In the genomic region with DNA sequence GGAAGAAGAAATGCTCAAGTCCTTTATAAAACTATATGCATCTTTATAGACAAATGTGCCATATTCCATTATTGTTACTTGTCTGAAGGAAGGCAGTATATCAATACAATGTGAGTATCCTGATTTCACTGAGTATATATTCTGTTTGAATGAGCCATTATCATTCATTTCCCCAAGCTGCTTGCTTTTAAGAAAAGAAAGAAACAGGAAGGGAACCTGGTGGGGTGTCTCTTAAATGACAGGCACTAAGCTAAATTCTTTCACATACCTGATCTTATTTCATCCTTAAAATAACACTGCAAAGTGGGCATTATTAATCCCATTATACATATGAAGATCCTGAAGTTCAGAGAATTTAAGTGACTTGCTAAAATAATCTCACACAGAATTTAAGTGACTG, we compare ENCODE assay signal across 25 cellular contexts.
"Had no signal": no experiment of that assay in that cellular context is flagged by ENCODE, and none has a peak within 500 bp of the region (broad histone marks: within the 10 kb centered on the region; RNA-seq: fewer than 3 reads in every experiment).

No MANE protein-coding gene starts in this region.

- H3K9me3 Mint-ChIP-seq: memory B cell; nephron progenitor cell; stimulated activated naive B cell treated with anti-CD40 and anti-IgM and Interleukin-4, amounts not matched to agents 10 μg/mL and 1 μg/mL and 100 μg/mL, for 72 hours; stimulated activated naive CD8-positive, alpha-beta T cell treated with anti-CD3 and anti-CD28 coated beads, Interleukin-15, amount 100 ng/mL, for 72 hours had no signal

- H3K27me3 ChIP-seq: dorsolateral prefrontal cortex, esophagus muscularis mucosa, gastroesophageal sphincter, neutrophil, ovary, right atrium auricular region, sigmoid colon, testis, transverse colon had no signal

- H3K27me3 Mint-ChIP-seq: central memory CD8-positive, alpha-beta T cell; memory B cell; stimulated activated naive B cell treated with anti-CD40 and anti-IgM and Interleukin-4, amounts not matched to agents 10 μg/mL and 1 μg/mL and 100 μg/mL, for 72 hours had no signal

- DNase-seq: cortex of kidney; dorsolateral prefrontal cortex; effector CD8-positive, alpha-beta T cell; glutamatergic neuron; kidney; left cardiac atrium; left ventricle myocardium inferior; lower lobe of right lung; midbrain; nephron progenitor cell; ovary; sigmoid colon; stimulated activated CD4-positive, alpha-beta T cell treated with anti-CD3 and anti-CD28 coated beads, Interleukin-2, amount 100 ng/mL, for 24 hours; stimulated activated CD4-positive, alpha-beta T cell treated with anti-CD3 and anti-CD28 coated beads, Interleukin-4, amount 100 ng/mL, for 4 hours; stimulated activated naive B cell treated with anti-CD40 and anti-IgM and Interleukin-4, amounts not matched to agents 10 μg/mL and 1 μg/mL and 100 μg/mL, for 72 hours; stimulated activated naive CD8-positive, alpha-beta T cell treated with anti-CD3 and anti-CD28 coated beads, Interleukin-15, amount 100 ng/mL, for 72 hours; testis; transverse colon had no signal

- H3K27ac Mint-ChIP-seq: memory B cell; nephron progenitor cell; stimulated activated naive B cell treated with anti-CD40 and anti-IgM and Interleukin-4, amounts not matched to agents 10 μg/mL and 1 μg/mL and 100 μg/mL, for 72 hours; stimulated activated naive CD8-positive, alpha-beta T cell treated with anti-CD3 and anti-CD28 coated beads, Interleukin-15, amount 100 ng/mL, for 72 hours had no signal

- H3K9me3 ChIP-seq: esophagus muscularis mucosa, gastroesophageal sphincter, left ventricle myocardium inferior, lower lobe of right lung, neutrophil, ovary, right atrium auricular region, sigmoid colon, testis, transverse colon had no signal

- ATAC-seq: gastroesophageal sphincter; left cardiac atrium; lower lobe of right lung; stimulated activated naive B cell treated with anti-CD40 and anti-IgM and Interleukin-4, amounts not matched to agents 10 μg/mL and 1 μg/mL and 100 μg/mL, for 72 hours; stimulated activated naive CD8-positive, alpha-beta T cell treated with anti-CD3 and anti-CD28 coated beads, Interleukin-15, amount 100 ng/mL, for 72 hours had no signal

- H3K36me3 ChIP-seq: lower lobe of right lung, neutrophil, ovary, transverse colon had no signal

- H3K27ac ChIP-seq: dorsolateral prefrontal cortex, esophagus muscularis mucosa, gastroesophageal sphincter, left ventricle myocardium inferior, lower lobe of right lung, neutrophil, ovary, right atrium auricular region, sigmoid colon, skin epidermis, testis, transverse colon had no signal

- H3K4me1 ChIP-seq: lower lobe of right lung, right atrium auricular region, testis, transverse colon had no signal

- H3K36me3 Mint-ChIP-seq: memory B cell; stimulated activated naive B cell treated with anti-CD40 and anti-IgM and Interleukin-4, amounts not matched to agents 10 μg/mL and 1 μg/mL and 100 μg/mL, for 72 hours had no signal

- H3K4me3 Mint-ChIP-seq: central memory CD8-positive, alpha-beta T cell; memory B cell; nephron progenitor cell; stimulated activated naive B cell treated with anti-CD40 and anti-IgM and Interleukin-4, amounts not matched to agents 10 μg/mL and 1 μg/mL and 100 μg/mL, for 72 hours; stimulated activated naive CD8-positive, alpha-beta T cell treated with anti-CD3 and anti-CD28 coated beads, Interleukin-15, amount 100 ng/mL, for 72 hours had no signal

- H3K4me1 Mint-ChIP-seq: central memory CD8-positive, alpha-beta T cell; memory B cell; stimulated activated naive B cell treated with anti-CD40 and anti-IgM and Interleukin-4, amounts not matched to agents 10 μg/mL and 1 μg/mL and 100 μg/mL, for 72 hours; stimulated activated naive CD8-positive, alpha-beta T cell treated with anti-CD3 and anti-CD28 coated beads, Interleukin-15, amount 100 ng/mL, for 72 hours had no signal

- H3K4me3 ChIP-seq: dorsolateral prefrontal cortex, esophagus muscularis mucosa, gastroesophageal sphincter, left ventricle myocardium inferior, lower lobe of right lung, ovary, right atrium auricular region, sigmoid colon, skin epidermis, testis, transverse colon had no signal
